In the genomic region with DNA sequence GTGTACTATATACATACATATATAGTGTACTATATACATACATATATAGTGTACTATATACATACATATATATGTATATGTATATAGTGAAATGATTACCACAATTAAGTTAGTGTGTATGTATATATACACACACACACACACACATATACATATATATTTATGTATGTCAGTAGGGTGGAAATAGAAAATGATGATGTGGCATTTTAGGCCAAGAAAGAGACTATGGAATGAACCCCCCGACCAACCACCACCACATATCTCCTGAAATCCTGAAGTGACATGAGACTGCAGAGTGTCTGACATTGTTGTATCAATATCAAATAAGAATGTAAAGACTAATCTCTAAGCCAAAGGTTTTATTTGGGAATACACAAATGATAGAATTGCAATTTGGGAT, we compare ENCODE assay signal across 25 cellular contexts.
"Had no signal": no experiment of that assay in that cellular context is flagged by ENCODE, and none has a peak within 500 bp of the region (broad histone marks: within the 10 kb centered on the region; RNA-seq: fewer than 3 reads in every experiment).

No MANE protein-coding gene starts in this region.

- H3K36me3 Mint-ChIP-seq: immature natural killer cell, mesothelial cell of epicardium had no signal

- H3K4me3 ChIP-seq: colonic mucosa, esophagus squamous epithelium, gastroesophageal sphincter, heart left ventricle, hepatocyte, left lung, lower lobe of right lung, mucosa of descending colon had no signal

- H3K4me1 ChIP-seq: colonic mucosa, esophagus squamous epithelium, gastroesophageal sphincter, heart left ventricle, left lung, lower lobe of right lung had no signal

- H3K9me3 Mint-ChIP-seq: dendritic cell treated with granulocyte-macrophage colony-stimulating factor and Interleukin-4, amounts not matched to agents 40 ng/mL and 50 ng/mL, for 4 days; effector memory CD8-positive, alpha-beta T cell; endodermal cell; immature natural killer cell; mesothelial cell of epicardium had no signal

- H3K4me1 Mint-ChIP-seq: immature natural killer cell, mesothelial cell of epicardium had no signal

- H3K4me2 ChIP-seq: hepatocyte had no signal

- H3K4me3 Mint-ChIP-seq: dendritic cell treated with granulocyte-macrophage colony-stimulating factor and Interleukin-4, amounts not matched to agents 40 ng/mL and 50 ng/mL, for 4 days; effector memory CD8-positive, alpha-beta T cell; endodermal cell; immature natural killer cell; mesothelial cell of epicardium had no signal

- ATAC-seq: effector memory CD8-positive, alpha-beta T cell; esophagus mucosa; gastroesophageal sphincter; heart left ventricle; left cardiac atrium; left lung; left ventricle myocardium superior; lower lobe of right lung; mucosa of descending colon had no signal

- DNase-seq: colonic mucosa; cortex of kidney; effector CD8-positive, alpha-beta T cell; effector memory CD8-positive, alpha-beta T cell; endodermal cell; erythroblast; esophagus squamous epithelium; foreskin fibroblast; foreskin melanocyte; heart left ventricle; hypothalamus; immature natural killer cell; islet precursor cell; left cardiac atrium; left lung; left ventricle myocardium superior; lower lobe of right lung; mesenchymal stem cell; mucosa of descending colon had no signal

- H3K27ac Mint-ChIP-seq: dendritic cell treated with granulocyte-macrophage colony-stimulating factor and Interleukin-4, amounts not matched to agents 40 ng/mL and 50 ng/mL, for 4 days; effector memory CD8-positive, alpha-beta T cell; endodermal cell; immature natural killer cell; mesothelial cell of epicardium had no signal

- H3K9me3 ChIP-seq: colonic mucosa, esophagus squamous epithelium, gastroesophageal sphincter, heart left ventricle, left lung, lower lobe of right lung, mucosa of descending colon had no signal

- H3K27me3 ChIP-seq: colonic mucosa, esophagus squamous epithelium, gastroesophageal sphincter, heart left ventricle, hepatocyte, left lung had no signal

- H3K27ac ChIP-seq: colonic mucosa, epithelial cell of prostate, esophagus squamous epithelium, gastroesophageal sphincter, heart left ventricle, hepatocyte, left lung, lower lobe of right lung had no signal

- H3K27me3 Mint-ChIP-seq: dendritic cell treated with granulocyte-macrophage colony-stimulating factor and Interleukin-4, amounts not matched to agents 40 ng/mL and 50 ng/mL, for 4 days; effector memory CD8-positive, alpha-beta T cell had no signal

- H2AFZ ChIP-seq: hepatocyte had no signal

- H3K36me3 ChIP-seq: colonic mucosa, esophagus squamous epithelium, gastroesophageal sphincter, heart left ventricle, left lung, lower lobe of right lung had no signal
